In genomic region chr6:13538084-13538483, GRCh38 we compare ENCODE assay signal across 8 cellular contexts. TPM values are rescaled to one million over a fixed set of nuclear protein-coding genes. Genes with fewer than 3 reads are reported as not detected.
A peak's percentile ranks its signal among the peaks of the same experiment; 100 is the strongest.
DNase-seq lines count a peak whose midpoint lies in the region; ATAC-seq and TF ChIP-seq lines count a peak whose summit lies in the region.

No MANE protein-coding gene starts in this region.

- in situ Hi-C loops in T47D (cut with HindIII; ENCODE audit: low pct_unique_long_range_greater_than_20kb, low sequenced_read_pairs), result no loop called here

- no peak overlapping the region for H3K4me3 ChIP-seq in Loucy (ENCODE audit: low read length, poor library complexity, severe bottlenecking)

- no peak overlapping the region for H3K9ac ChIP-seq in Loucy (ENCODE audit: low read depth, low read length, poor library complexity, severe bottlenecking)

- no peak overlapping the region for H2AFZ ChIP-seq in Loucy (ENCODE audit: low read length)

- H3K4me2 ChIP-seq in Loucy (ENCODE audit: low read depth, low read length, poor library complexity, severe bottlenecking), result no peak overlapping the region

- TF ChIP-seq CTCF in Loucy (conservative IDR thresholded peaks at IDR 0.05; ENCODE audit: low read length), result peak; percentile 64

- H3K79me2 ChIP-seq in Loucy (ENCODE audit: insufficient read depth, low read length), result no peaks in the 10 kb centered on the region

- ATAC-seq in left lobe of liver, result peak; percentile 83
- no peak for ATAC-seq in GM21619 (IDR thresholded peaks at IDR 0.05; ENCODE audit: unreplicated experiment)

- DNase-seq in EH (ENCODE audit: low read depth) (peak; percentile 63), T47D (ENCODE audit: low read depth in 1 of 2, low spot score in 1 of 2) (peak; percentile 64 to 69), left lobe of liver (ENCODE audit: low spot score) (no peak), occipital lobe (lab: John Stamatoyannopoulos, UW) (no peak), NCI-H1048 (lab: John Stamatoyannopoulos, UW) (no peak), NCI-H128 (lab: John Stamatoyannopoulos, UW; ENCODE audit: unreplicated experiment) (no peak)

- H3F3A ChIP-seq in Loucy (ENCODE audit: low read depth), result no peaks in the 10 kb centered on the region

- H3K36me3 ChIP-seq in Loucy (ENCODE audit: insufficient read depth, low read length), result no peaks in the 10 kb centered on the region

- no peaks in the 10 kb centered on the region for H4K20me1 ChIP-seq in Loucy (ENCODE audit: insufficient read depth, low read length, poor library complexity, severe bottlenecking)

- no peaks in the 10 kb centered on the region for H3K9me2 ChIP-seq in Loucy (replicated peaks; ENCODE audit: low read depth, low read length)

- peaks cover 17% of the 10 kb centered on the region for H3K4me1 ChIP-seq in Loucy (ENCODE audit: insufficient read depth, low read length, poor library complexity, severe bottlenecking)

- no peaks in the 10 kb centered on the region for H3K27me3 ChIP-seq in Loucy (ENCODE audit: insufficient read depth, low read length, poor library complexity, severe bottlenecking)

- no peaks in the 10 kb centered on the region for H3K9me3 ChIP-seq in Loucy (ENCODE audit: insufficient read depth, low read depth, low read length)

RNA-seq across cellular contexts. Expression of gene SIRT5, which starts 36.3 kb away (rescaled TPM):
- total RNA-seq in left lobe of liver (22.5 TPM), occipital lobe (23.2 TPM)

RNA-seq across cellular contexts. Expression of gene GFOD1, which starts 50.7 kb away (rescaled TPM):
- total RNA-seq in left lobe of liver (9.6 TPM), occipital lobe (38.2 TPM)

Comparison
In these comparisons a context has a peak if more than half of its experiments do, and no peak if none do; other contexts are left out.
1. DNase-seq: peak in EH (single experiment) and T47D (2 of 2); none in left lobe of liver (single experiment), occipital lobe (single experiment), NCI-H1048 (single experiment) and NCI-H128 (single experiment).